1 cellular context compared by ENCODE assay signal in the genomic region with DNA sequence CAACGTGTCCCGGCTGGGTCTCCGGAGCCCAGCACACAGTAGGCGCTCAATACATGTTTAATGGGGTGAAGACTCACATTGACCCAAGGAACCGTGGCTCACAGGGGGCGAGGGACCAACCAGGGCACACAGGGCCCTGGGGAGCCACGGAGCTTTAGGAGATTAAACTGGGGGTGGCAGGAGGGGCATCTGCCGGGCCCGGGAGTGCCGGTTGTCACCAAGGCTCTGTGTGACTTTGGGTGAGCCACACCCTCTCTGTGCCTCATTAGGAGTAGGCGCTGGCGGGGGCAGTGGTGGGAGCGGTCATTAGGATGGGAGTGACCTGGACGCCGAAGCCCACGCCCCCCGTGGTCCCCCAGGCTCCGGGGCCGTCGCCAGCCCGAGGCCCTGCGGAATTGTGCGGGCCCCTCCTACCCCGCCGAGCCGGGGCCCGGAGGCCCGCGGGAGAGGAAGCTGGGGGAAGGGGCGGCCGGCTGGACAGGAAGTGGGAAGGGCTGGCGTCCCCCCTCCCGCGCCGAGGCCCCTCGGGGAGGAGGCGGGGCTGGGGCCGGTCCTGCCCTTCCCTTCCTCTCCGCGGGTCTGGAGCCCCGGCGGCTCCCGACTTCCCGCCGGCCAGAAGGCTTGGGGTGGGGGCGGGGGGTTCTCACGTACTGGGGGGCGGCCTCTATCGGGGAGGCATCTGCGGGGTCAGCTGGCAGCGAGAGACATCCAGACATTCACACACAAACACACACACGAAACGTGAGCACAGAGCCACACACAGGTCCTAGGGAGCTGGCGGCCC.
A peak's percentile ranks its signal among the peaks of the same experiment; 100 is the strongest.
TF ChIP-seq lines count a peak whose summit lies in the region.

No MANE protein-coding gene starts in this region.

TF ChIP-seq in HepG2, 621 proteins besides CTCF, POLR2A, EP300 and RAD21 (continued from another document and continues in another):
- TF ChIP-seq ZNF782 (CRISPR knock-in tag; IDR thresholded peaks at IDR 0.05; ENCODE audit: borderline replicate concordance) = 0 out of 2 replicates have a peak, but pooled peaks have one; percentile 33
- TF ChIP-seq, protein P1, sequence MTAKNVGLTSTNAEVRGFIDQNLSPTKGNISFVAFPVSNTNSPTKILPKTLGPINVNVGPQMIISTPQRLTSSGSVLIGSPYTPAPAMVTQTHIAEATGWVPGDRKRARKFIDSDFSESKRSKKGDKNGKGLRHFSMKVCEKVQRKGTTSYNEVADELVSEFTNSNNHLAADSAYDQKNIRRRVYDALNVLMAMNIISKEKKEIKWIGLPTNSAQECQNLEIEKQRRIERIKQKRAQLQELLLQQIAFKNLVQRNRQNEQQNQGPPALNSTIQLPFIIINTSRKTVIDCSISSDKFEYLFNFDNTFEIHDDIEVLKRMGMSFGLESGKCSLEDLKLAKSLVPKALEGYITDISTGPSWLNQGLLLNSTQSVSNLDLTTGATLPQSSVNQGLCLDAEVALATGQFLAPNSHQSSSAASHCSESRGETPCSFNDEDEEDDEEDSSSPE (CRISPR knock-in tag; IDR thresholded peaks at IDR 0.05) = 0 out of 2 replicates have a peak, but pooled peaks have one; percentile 66
- TF ChIP-seq ETV5 (CRISPR knock-in tag; IDR thresholded peaks at IDR 0.05; ENCODE audit: borderline replicate concordance) = peak; percentile 90
- peak; percentile 7; the same call in 1 of the 2 replicates for TF ChIP-seq SAFB2 (CRISPR knock-in tag; IDR thresholded peaks at IDR 0.05; ENCODE audit: borderline replicate concordance, low read depth)
- TF ChIP-seq AKAP8 (CRISPR knock-in tag; IDR thresholded peaks at IDR 0.05) = no peak
- TF ChIP-seq ZNF790 (CRISPR knock-in tag; IDR thresholded peaks at IDR 0.05; ENCODE audit: borderline replicate concordance) = no peak; the same call in 1 of the 2 replicates
- TF ChIP-seq SOX6 (IDR thresholded peaks at IDR 0.05) = no peak
- peak; percentile 17; the same call in 1 of the 2 replicates for TF ChIP-seq SOX6 (CRISPR knock-in tag; IDR thresholded peaks at IDR 0.05)
- 0 out of 2 replicates have a peak, but pooled peaks have one; percentile 29 for TF ChIP-seq PCBP1 (IDR thresholded peaks at IDR 0.05; ENCODE audit: borderline replicate concordance, low read depth, low read length)
- TF ChIP-seq, protein P2, sequence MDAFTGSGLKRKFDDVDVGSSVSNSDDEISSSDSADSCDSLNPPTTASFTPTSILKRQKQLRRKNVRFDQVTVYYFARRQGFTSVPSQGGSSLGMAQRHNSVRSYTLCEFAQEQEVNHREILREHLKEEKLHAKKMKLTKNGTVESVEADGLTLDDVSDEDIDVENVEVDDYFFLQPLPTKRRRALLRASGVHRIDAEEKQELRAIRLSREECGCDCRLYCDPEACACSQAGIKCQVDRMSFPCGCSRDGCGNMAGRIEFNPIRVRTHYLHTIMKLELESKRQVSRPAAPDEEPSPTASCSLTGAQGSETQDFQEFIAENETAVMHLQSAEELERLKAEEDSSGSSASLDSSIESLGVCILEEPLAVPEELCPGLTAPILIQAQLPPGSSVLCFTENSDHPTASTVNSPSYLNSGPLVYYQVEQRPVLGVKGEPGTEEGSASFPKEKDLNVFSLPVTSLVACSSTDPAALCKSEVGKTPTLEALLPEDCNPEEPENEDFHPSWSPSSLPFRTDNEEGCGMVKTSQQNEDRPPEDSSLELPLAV (CRISPR knock-in tag; conservative IDR thresholded peaks at IDR 0.05; ENCODE audit: low read depth) = no peak
- no peak for TF ChIP-seq U2AF2 (IDR thresholded peaks at IDR 0.05; ENCODE audit: low read depth, low read length)
- TF ChIP-seq, protein P3, sequence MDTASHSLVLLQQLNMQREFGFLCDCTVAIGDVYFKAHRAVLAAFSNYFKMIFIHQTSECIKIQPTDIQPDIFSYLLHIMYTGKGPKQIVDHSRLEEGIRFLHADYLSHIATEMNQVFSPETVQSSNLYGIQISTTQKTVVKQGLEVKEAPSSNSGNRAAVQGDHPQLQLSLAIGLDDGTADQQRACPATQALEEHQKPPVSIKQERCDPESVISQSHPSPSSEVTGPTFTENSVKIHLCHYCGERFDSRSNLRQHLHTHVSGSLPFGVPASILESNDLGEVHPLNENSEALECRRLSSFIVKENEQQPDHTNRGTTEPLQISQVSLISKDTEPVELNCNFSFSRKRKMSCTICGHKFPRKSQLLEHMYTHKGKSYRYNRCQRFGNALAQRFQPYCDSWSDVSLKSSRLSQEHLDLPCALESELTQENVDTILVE (CRISPR knock-in tag; IDR thresholded peaks at IDR 0.05) = peak; percentile 58; the same call in 1 of the 2 replicates
- TF ChIP-seq ZNF75D (CRISPR knock-in tag; IDR thresholded peaks at IDR 0.05; ENCODE audit: borderline replicate concordance) = no peak
- peak; percentile 38; the same call in 1 of the 2 replicates for TF ChIP-seq ZNF646 (CRISPR knock-in tag; IDR thresholded peaks at IDR 0.05)
- no peak for TF ChIP-seq NONO (IDR thresholded peaks at IDR 0.05)
- TF ChIP-seq NONO (CRISPR knock-in tag; conservative IDR thresholded peaks at IDR 0.05) = peak; percentile 20; the same call in 1 of the 2 replicates
- TF ChIP-seq, protein P4, sequence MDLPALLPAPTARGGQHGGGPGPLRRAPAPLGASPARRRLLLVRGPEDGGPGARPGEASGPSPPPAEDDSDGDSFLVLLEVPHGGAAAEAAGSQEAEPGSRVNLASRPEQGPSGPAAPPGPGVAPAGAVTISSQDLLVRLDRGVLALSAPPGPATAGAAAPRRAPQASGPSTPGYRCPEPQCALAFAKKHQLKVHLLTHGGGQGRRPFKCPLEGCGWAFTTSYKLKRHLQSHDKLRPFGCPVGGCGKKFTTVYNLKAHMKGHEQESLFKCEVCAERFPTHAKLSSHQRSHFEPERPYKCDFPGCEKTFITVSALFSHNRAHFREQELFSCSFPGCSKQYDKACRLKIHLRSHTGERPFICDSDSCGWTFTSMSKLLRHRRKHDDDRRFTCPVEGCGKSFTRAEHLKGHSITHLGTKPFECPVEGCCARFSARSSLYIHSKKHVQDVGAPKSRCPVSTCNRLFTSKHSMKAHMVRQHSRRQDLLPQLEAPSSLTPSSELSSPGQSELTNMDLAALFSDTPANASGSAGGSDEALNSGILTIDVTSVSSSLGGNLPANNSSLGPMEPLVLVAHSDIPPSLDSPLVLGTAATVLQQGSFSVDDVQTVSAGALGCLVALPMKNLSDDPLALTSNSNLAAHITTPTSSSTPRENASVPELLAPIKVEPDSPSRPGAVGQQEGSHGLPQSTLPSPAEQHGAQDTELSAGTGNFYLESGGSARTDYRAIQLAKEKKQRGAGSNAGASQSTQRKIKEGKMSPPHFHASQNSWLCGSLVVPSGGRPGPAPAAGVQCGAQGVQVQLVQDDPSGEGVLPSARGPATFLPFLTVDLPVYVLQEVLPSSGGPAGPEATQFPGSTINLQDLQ (CRISPR knock-in tag; IDR thresholded peaks at IDR 0.05) = 0 out of 2 replicates have a peak, but pooled peaks have one; percentile 61
- TF ChIP-seq ELF3 (CRISPR knock-in tag; IDR thresholded peaks at IDR 0.05) = peak; percentile 59; the same call in 1 of the 2 replicates
- TF ChIP-seq MXD4 (CRISPR knock-in tag; IDR thresholded peaks at IDR 0.05) = 0 out of 2 replicates have a peak, but pooled peaks have one; percentile 52
- 0 out of 2 replicates have a peak, but pooled peaks have one; percentile 11 for TF ChIP-seq ZSCAN21 (CRISPR knock-in tag; IDR thresholded peaks at IDR 0.05; ENCODE audit: borderline replicate concordance)
- TF ChIP-seq RELA (CRISPR knock-in tag; IDR thresholded peaks at IDR 0.05) = no peak
- TF ChIP-seq PHF21A (CRISPR knock-in tag; IDR thresholded peaks at IDR 0.05) = peak; percentile 64
- TF ChIP-seq CCDC6 (CRISPR knock-in tag; IDR thresholded peaks at IDR 0.05) = 0 out of 2 replicates have a peak, but pooled peaks have one; percentile 72
- no peak for TF ChIP-seq CSRNP1 (CRISPR knock-in tag; IDR thresholded peaks at IDR 0.05)
- TF ChIP-seq ZNF639 (CRISPR knock-in tag; conservative IDR thresholded peaks at IDR 0.05) = peak; percentile 95
- peak; percentile 54 for TF ChIP-seq HNRNPK (IDR thresholded peaks at IDR 0.05; ENCODE audit: low read depth, low read length, poor library complexity, severe bottlenecking)
- 0 out of 2 replicates have a peak, but pooled peaks have one; percentile 40 for TF ChIP-seq ZNF230 (CRISPR knock-in tag; IDR thresholded peaks at IDR 0.05)
- TF ChIP-seq ISX (CRISPR knock-in tag; conservative IDR thresholded peaks at IDR 0.05) = no peak
- no peak for TF ChIP-seq ZNF354B (CRISPR knock-in tag; IDR thresholded peaks at IDR 0.05)
- 0 out of 2 replicates have a peak, but pooled peaks have one; percentile 57 for TF ChIP-seq ZNF713 (CRISPR knock-in tag; IDR thresholded peaks at IDR 0.05)
- peak; percentile 84; the same call in 1 of the 2 replicates for TF ChIP-seq ZFP36L1 (CRISPR knock-in tag; IDR thresholded peaks at IDR 0.05)
- TF ChIP-seq ERF (CRISPR knock-in tag; IDR thresholded peaks at IDR 0.05) = peak; percentile 76
- TF ChIP-seq MTERF4 (CRISPR knock-in tag; IDR thresholded peaks at IDR 0.05) = peak; percentile 82; the same call in 1 of the 2 replicates
- TF ChIP-seq, protein P5, sequence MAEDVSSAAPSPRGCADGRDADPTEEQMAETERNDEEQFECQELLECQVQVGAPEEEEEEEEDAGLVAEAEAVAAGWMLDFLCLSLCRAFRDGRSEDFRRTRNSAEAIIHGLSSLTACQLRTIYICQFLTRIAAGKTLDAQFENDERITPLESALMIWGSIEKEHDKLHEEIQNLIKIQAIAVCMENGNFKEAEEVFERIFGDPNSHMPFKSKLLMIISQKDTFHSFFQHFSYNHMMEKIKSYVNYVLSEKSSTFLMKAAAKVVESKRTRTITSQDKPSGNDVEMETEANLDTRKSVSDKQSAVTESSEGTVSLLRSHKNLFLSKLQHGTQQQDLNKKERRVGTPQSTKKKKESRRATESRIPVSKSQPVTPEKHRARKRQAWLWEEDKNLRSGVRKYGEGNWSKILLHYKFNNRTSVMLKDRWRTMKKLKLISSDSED (CRISPR knock-in tag; IDR thresholded peaks at IDR 0.05) = no peak
- TF ChIP-seq ATAD3A (CRISPR knock-in tag; IDR thresholded peaks at IDR 0.05) = no peak
- TF ChIP-seq CHD2 (IDR thresholded peaks at IDR 0.05; ENCODE audit: low read depth, low read length) = no peak
- peak; percentile 80; the same call in 1 of the 2 replicates for TF ChIP-seq ZNF274 (CRISPR knock-in tag; IDR thresholded peaks at IDR 0.05)
- TF ChIP-seq RAD51 (IDR thresholded peaks at IDR 0.05; ENCODE audit: borderline replicate concordance) = no peak
